In the genomic region with DNA sequence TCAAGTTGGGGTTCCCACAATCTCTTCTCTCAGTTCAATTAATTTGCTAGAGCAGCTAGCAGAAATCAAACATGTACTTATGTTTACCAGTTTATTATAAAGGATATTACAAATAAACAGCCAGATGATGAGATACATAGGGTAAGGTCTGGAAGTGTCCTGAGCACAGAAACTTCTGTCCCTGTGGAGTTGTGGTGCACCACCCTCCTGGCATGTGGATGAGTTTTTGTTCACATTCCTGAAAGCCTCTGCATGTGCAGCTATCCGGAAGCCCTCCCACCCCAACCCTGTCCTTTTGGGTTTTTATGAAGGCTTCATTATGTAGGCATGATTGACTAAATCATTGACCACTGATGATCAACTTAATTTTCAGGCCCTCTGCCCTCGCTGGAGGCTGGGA, we compare ENCODE assay signal across 30 cellular contexts.
"Had no signal": no experiment of that assay in that cellular context is flagged by ENCODE, and none has a peak within 500 bp of the region (broad histone marks: within the 10 kb centered on the region; RNA-seq: fewer than 3 reads in every experiment).

No MANE protein-coding gene starts in this region.

- H3K4me2 ChIP-seq: hepatocyte had no signal

- H3K27ac Mint-ChIP-seq: activated CD4-positive, alpha-beta memory T cell treated with anti-CD3 and anti-CD28 coated beads, Interleukin-2, amount 10 ng/mL, durations not matched to agents 7 days and 5 days; activated CD4-positive, alpha-beta T cell treated with anti-CD3 and anti-CD28 coated beads for 36 hours; activated CD4-positive, alpha-beta T cell treated with anti-CD3 and anti-CD28 coated beads, Interleukin-2, amount 10 ng/mL, durations not matched to agents 7 days and 5 days; activated naive CD8-positive, alpha-beta T cell; activated T-cell treated with anti-CD3 and anti-CD28 coated beads, Interleukin-2, amount 50 U/mL, for 24 hours; activated T-cell treated with anti-CD3 and anti-CD28 coated beads, Interleukin-2, amount 50 U/mL, for 72 hours; brain; dendritic cell treated with granulocyte-macrophage colony-stimulating factor and Interleukin-4, amounts not matched to agents 40 ng/mL and 50 ng/mL, for 4 days; endodermal cell had no signal

- H3K27me3 Mint-ChIP-seq: activated CD4-positive, alpha-beta memory T cell treated with anti-CD3 and anti-CD28 coated beads, Interleukin-2, amount 10 ng/mL, durations not matched to agents 7 days and 5 days; activated CD4-positive, alpha-beta T cell treated with anti-CD3 and anti-CD28 coated beads for 36 hours; activated CD4-positive, alpha-beta T cell treated with anti-CD3 and anti-CD28 coated beads, Interleukin-2, amount 10 ng/mL, durations not matched to agents 7 days and 5 days; activated naive CD8-positive, alpha-beta T cell; activated T-cell treated with anti-CD3 and anti-CD28 coated beads, Interleukin-2, amount 50 U/mL, for 24 hours; central memory CD8-positive, alpha-beta T cell; dendritic cell treated with granulocyte-macrophage colony-stimulating factor and Interleukin-4, amounts not matched to agents 40 ng/mL and 50 ng/mL, for 4 days had no signal

- H3K27ac ChIP-seq: adrenal gland, coronary artery, dorsolateral prefrontal cortex, gastroesophageal sphincter, heart right ventricle, hepatocyte had no signal

- H3K4me1 ChIP-seq: adrenal gland, gastroesophageal sphincter, heart right ventricle had no signal

- H3K9me3 ChIP-seq: adrenal gland had no signal

- DNase-seq: activated CD4-positive, alpha-beta memory T cell treated with anti-CD3 and anti-CD28 coated beads, Interleukin-2, amount 10 ng/mL, durations not matched to agents 7 days and 5 days; activated CD4-positive, alpha-beta T cell treated with anti-CD3 and anti-CD28 coated beads for 36 hours; activated CD4-positive, alpha-beta T cell treated with anti-CD3 and anti-CD28 coated beads, Interleukin-2, amount 10 ng/mL, durations not matched to agents 7 days and 5 days; activated CD4-positive, alpha-beta T cell treated with anti-CD3 and anti-CD28 coated beads, Interleukin-2, amount 50 U/mL, for 4 hours; activated CD4-positive, CD25-positive, alpha-beta regulatory T cell; activated CD4-positive, CD25-positive, alpha-beta regulatory T cell treated with anti-CD3 and anti-CD28 coated beads, Interleukin-2, amount 50 U/mL, for 72 hours; activated CD8-positive, alpha-beta memory T cell treated with anti-CD3 and anti-CD28 coated beads, Interleukin-2, amount 50 U/mL, for 48 hours; activated gamma-delta T cell treated with Interleukin-2 at 50 U/mL for 16 hours; activated naive CD4-positive, alpha-beta T cell treated with anti-CD3 and anti-CD28 coated beads, Interleukin-2, amount 50 U/mL, for 16 hours; activated naive CD4-positive, alpha-beta T cell treated with Interleukin-2 at 50 U/mL for 16 hours; activated T-cell treated with anti-CD3 and anti-CD28 coated beads for 4 hours; activated T-cell treated with anti-CD3 and anti-CD28 coated beads, Interleukin-2, amount 50 U/mL, for 24 hours; activated T-cell treated with anti-CD3 and anti-CD28 coated beads, Interleukin-2, amount 50 U/mL, for 72 hours; adrenal gland; amygdala; aorta; dorsolateral prefrontal cortex; effector memory CD4-positive, alpha-beta T cell; endodermal cell; foreskin melanocyte; heart right ventricle; T-helper 2 cell had no signal

- H3K27me3 ChIP-seq: adrenal gland, dorsolateral prefrontal cortex, gastroesophageal sphincter, heart right ventricle, hepatocyte had no signal

- H3K4me3 Mint-ChIP-seq: activated CD4-positive, alpha-beta memory T cell treated with anti-CD3 and anti-CD28 coated beads, Interleukin-2, amount 10 ng/mL, durations not matched to agents 7 days and 5 days; activated CD4-positive, alpha-beta T cell treated with anti-CD3 and anti-CD28 coated beads for 36 hours; activated CD4-positive, alpha-beta T cell treated with anti-CD3 and anti-CD28 coated beads, Interleukin-2, amount 10 ng/mL, durations not matched to agents 7 days and 5 days; activated naive CD8-positive, alpha-beta T cell; activated T-cell treated with anti-CD3 and anti-CD28 coated beads, Interleukin-2, amount 50 U/mL, for 24 hours; activated T-cell treated with anti-CD3 and anti-CD28 coated beads, Interleukin-2, amount 50 U/mL, for 72 hours; brain; central memory CD8-positive, alpha-beta T cell; dendritic cell treated with granulocyte-macrophage colony-stimulating factor and Interleukin-4, amounts not matched to agents 40 ng/mL and 50 ng/mL, for 4 days; endodermal cell had no signal

- H3K36me3 ChIP-seq: adrenal gland, gastroesophageal sphincter, heart right ventricle had no signal

- H3K4me3 ChIP-seq: adrenal gland, coronary artery, dorsolateral prefrontal cortex, gastroesophageal sphincter, heart right ventricle, hepatocyte had no signal

- ATAC-seq: activated CD4-positive, alpha-beta T cell treated with anti-CD3 and anti-CD28 coated beads for 36 hours; activated T-cell treated with anti-CD3 and anti-CD28 coated beads, Interleukin-2, amount 50 U/mL, for 72 hours; esophagus mucosa; gastroesophageal sphincter; heart right ventricle had no signal

- H3K4me1 Mint-ChIP-seq: activated CD4-positive, alpha-beta memory T cell treated with anti-CD3 and anti-CD28 coated beads, Interleukin-2, amount 10 ng/mL, durations not matched to agents 7 days and 5 days; activated CD4-positive, alpha-beta T cell treated with anti-CD3 and anti-CD28 coated beads for 36 hours; activated CD4-positive, alpha-beta T cell treated with anti-CD3 and anti-CD28 coated beads, Interleukin-2, amount 10 ng/mL, durations not matched to agents 7 days and 5 days; brain; central memory CD8-positive, alpha-beta T cell had no signal

- H2AFZ ChIP-seq: hepatocyte had no signal
